ENCODE assay signal across 1 cellular context in the genomic region with DNA sequence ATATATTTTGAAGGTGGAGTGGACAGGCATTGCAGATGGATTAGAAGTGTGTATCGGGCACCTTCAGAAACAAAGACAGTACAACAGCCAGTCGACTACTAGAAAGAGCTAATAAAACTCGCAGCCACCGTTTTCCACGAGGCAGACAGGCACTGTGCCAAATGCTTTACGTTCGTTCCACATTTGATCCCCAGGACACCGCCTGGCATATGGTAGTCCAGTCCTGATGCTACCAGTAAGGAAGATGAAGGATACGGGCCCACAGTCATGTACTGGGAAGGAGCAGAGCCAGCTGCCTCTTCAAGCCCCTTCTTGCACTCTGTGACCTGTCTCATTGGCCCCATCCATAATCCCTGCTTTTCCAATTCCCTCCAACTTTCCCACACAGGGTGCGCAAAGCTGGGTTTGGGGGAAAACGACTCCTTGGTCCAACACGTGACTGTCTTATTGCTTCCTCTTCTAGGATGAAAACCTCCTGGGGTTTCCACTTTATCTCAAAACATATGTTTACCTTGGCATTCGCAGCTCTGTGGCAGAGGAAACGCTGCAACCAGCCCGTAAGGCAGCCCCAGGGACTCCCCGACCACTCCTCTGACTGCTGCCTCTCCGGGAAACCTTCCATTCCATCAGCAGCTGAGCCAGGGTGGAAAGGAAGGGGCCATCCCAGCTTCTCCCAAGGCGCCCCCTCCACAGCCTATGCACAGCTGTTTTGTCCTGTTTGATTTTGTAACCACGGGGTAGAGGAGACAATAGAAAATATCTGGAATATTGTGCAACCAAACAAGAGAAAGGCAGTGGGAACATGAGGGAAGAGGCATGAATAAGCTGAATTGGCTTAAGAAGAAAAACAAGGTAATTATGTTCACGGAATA.
TF ChIP-seq lines count a peak whose summit lies in the region.

No MANE protein-coding gene starts in this region.

TF ChIP-seq in HEK293, 187 proteins besides CTCF, POLR2A, EP300 and RAD21 (continued from another document and continues in another):
- TF ChIP-seq, protein P1, sequence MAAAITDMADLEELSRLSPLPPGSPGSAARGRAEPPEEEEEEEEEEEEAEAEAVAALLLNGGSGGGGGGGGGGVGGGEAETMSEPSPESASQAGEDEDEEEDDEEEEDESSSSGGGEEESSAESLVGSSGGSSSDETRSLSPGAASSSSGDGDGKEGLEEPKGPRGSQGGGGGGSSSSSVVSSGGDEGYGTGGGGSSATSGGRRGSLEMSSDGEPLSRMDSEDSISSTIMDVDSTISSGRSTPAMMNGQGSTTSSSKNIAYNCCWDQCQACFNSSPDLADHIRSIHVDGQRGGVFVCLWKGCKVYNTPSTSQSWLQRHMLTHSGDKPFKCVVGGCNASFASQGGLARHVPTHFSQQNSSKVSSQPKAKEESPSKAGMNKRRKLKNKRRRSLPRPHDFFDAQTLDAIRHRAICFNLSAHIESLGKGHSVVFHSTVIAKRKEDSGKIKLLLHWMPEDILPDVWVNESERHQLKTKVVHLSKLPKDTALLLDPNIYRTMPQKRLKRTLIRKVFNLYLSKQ (tag by site-specific recombination; IDR thresholded peaks at IDR 0.05; ENCODE audit: borderline replicate concordance), result no peak
- no peak for TF ChIP-seq ZBTB7A (tag by site-specific recombination; IDR thresholded peaks at IDR 0.05; ENCODE audit: low read depth)
- TF ChIP-seq ZNF16 (tag by site-specific recombination; IDR thresholded peaks at IDR 0.05; ENCODE audit: low read depth), result no peak
- TF ChIP-seq BCL11B (tag by site-specific recombination; IDR thresholded peaks at IDR 0.05; ENCODE audit: low read depth), result no peak
- no peak for TF ChIP-seq GLI4 (tag by site-specific recombination; IDR thresholded peaks at IDR 0.05)
- TF ChIP-seq, protein P2, sequence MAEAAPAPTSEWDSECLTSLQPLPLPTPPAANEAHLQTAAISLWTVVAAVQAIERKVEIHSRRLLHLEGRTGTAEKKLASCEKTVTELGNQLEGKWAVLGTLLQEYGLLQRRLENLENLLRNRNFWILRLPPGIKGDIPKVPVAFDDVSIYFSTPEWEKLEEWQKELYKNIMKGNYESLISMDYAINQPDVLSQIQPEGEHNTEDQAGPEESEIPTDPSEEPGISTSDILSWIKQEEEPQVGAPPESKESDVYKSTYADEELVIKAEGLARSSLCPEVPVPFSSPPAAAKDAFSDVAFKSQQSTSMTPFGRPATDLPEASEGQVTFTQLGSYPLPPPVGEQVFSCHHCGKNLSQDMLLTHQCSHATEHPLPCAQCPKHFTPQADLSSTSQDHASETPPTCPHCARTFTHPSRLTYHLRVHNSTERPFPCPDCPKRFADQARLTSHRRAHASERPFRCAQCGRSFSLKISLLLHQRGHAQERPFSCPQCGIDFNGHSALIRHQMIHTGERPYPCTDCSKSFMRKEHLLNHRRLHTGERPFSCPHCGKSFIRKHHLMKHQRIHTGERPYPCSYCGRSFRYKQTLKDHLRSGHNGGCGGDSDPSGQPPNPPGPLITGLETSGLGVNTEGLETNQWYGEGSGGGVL (tag by site-specific recombination; IDR thresholded peaks at IDR 0.05), result no peak
- TF ChIP-seq ZEB2 (tag by site-specific recombination; IDR thresholded peaks at IDR 0.05), result no peak
- peak; percentile 89 for TF ChIP-seq MZF1 (tag by site-specific recombination; IDR thresholded peaks at IDR 0.05; ENCODE audit: borderline replicate concordance)
- no peak for TF ChIP-seq ZNF624 (tag by site-specific recombination; IDR thresholded peaks at IDR 0.05)
- TF ChIP-seq ZNF248 (tag by site-specific recombination; IDR thresholded peaks at IDR 0.05), result no peak
- no peak for TF ChIP-seq RBAK (tag by site-specific recombination; IDR thresholded peaks at IDR 0.05)
- TF ChIP-seq, protein P3, sequence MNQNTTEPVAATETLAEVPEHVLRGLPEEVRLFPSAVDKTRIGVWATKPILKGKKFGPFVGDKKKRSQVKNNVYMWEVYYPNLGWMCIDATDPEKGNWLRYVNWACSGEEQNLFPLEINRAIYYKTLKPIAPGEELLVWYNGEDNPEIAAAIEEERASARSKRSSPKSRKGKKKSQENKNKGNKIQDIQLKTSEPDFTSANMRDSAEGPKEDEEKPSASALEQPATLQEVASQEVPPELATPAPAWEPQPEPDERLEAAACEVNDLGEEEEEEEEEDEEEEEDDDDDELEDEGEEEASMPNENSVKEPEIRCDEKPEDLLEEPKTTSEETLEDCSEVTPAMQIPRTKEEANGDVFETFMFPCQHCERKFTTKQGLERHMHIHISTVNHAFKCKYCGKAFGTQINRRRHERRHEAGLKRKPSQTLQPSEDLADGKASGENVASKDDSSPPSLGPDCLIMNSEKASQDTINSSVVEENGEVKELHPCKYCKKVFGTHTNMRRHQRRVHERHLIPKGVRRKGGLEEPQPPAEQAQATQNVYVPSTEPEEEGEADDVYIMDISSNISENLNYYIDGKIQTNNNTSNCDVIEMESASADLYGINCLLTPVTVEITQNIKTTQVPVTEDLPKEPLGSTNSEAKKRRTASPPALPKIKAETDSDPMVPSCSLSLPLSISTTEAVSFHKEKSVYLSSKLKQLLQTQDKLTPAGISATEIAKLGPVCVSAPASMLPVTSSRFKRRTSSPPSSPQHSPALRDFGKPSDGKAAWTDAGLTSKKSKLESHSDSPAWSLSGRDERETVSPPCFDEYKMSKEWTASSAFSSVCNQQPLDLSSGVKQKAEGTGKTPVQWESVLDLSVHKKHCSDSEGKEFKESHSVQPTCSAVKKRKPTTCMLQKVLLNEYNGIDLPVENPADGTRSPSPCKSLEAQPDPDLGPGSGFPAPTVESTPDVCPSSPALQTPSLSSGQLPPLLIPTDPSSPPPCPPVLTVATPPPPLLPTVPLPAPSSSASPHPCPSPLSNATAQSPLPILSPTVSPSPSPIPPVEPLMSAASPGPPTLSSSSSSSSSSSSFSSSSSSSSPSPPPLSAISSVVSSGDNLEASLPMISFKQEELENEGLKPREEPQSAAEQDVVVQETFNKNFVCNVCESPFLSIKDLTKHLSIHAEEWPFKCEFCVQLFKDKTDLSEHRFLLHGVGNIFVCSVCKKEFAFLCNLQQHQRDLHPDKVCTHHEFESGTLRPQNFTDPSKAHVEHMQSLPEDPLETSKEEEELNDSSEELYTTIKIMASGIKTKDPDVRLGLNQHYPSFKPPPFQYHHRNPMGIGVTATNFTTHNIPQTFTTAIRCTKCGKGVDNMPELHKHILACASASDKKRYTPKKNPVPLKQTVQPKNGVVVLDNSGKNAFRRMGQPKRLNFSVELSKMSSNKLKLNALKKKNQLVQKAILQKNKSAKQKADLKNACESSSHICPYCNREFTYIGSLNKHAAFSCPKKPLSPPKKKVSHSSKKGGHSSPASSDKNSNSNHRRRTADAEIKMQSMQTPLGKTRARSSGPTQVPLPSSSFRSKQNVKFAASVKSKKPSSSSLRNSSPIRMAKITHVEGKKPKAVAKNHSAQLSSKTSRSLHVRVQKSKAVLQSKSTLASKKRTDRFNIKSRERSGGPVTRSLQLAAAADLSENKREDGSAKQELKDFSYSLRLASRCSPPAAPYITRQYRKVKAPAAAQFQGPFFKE (tag by site-specific recombination; IDR thresholded peaks at IDR 0.05; ENCODE audit: borderline replicate concordance), result no peak
- TF ChIP-seq ZNF121 (tag by site-specific recombination; IDR thresholded peaks at IDR 0.05), result no peak
- TF ChIP-seq ZNF768 (tag by site-specific recombination; IDR thresholded peaks at IDR 0.05), result no peak
- TF ChIP-seq ZNF837 (tag by site-specific recombination; IDR thresholded peaks at IDR 0.05), result no peak
- TF ChIP-seq ZNF571 (tag by site-specific recombination; IDR thresholded peaks at IDR 0.05), result no peak
- TF ChIP-seq, protein P4, sequence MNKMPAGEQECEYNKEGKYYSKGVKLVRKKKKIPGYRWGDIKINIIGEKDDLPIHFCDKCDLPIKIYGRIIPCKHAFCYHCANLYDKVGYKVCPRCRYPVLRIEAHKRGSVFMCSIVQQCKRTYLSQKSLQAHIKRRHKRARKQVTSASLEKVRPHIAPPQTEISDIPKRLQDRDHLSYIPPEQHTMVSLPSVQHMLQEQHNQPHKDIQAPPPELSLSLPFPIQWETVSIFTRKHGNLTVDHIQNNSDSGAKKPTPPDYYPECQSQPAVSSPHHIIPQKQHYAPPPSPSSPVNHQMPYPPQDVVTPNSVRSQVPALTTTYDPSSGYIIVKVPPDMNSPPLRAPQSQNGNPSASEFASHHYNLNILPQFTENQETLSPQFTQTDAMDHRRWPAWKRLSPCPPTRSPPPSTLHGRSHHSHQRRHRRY (tag by site-specific recombination; IDR thresholded peaks at IDR 0.05), result no peak
- no peak for TF ChIP-seq ZNF266 (tag by site-specific recombination; IDR thresholded peaks at IDR 0.05; ENCODE audit: low read depth)
- TF ChIP-seq, protein P5, sequence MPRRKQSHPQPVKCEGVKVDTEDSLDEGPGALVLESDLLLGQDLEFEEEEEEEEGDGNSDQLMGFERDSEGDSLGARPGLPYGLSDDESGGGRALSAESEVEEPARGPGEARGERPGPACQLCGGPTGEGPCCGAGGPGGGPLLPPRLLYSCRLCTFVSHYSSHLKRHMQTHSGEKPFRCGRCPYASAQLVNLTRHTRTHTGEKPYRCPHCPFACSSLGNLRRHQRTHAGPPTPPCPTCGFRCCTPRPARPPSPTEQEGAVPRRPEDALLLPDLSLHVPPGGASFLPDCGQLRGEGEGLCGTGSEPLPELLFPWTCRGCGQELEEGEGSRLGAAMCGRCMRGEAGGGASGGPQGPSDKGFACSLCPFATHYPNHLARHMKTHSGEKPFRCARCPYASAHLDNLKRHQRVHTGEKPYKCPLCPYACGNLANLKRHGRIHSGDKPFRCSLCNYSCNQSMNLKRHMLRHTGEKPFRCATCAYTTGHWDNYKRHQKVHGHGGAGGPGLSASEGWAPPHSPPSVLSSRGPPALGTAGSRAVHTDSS (tag by site-specific recombination; IDR thresholded peaks at IDR 0.05), result no peak
- TF ChIP-seq, protein P6, sequence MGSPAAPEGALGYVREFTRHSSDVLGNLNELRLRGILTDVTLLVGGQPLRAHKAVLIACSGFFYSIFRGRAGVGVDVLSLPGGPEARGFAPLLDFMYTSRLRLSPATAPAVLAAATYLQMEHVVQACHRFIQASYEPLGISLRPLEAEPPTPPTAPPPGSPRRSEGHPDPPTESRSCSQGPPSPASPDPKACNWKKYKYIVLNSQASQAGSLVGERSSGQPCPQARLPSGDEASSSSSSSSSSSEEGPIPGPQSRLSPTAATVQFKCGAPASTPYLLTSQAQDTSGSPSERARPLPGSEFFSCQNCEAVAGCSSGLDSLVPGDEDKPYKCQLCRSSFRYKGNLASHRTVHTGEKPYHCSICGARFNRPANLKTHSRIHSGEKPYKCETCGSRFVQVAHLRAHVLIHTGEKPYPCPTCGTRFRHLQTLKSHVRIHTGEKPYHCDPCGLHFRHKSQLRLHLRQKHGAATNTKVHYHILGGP (tag by site-specific recombination; IDR thresholded peaks at IDR 0.05), result peak; percentile 88
- TF ChIP-seq, protein P7, sequence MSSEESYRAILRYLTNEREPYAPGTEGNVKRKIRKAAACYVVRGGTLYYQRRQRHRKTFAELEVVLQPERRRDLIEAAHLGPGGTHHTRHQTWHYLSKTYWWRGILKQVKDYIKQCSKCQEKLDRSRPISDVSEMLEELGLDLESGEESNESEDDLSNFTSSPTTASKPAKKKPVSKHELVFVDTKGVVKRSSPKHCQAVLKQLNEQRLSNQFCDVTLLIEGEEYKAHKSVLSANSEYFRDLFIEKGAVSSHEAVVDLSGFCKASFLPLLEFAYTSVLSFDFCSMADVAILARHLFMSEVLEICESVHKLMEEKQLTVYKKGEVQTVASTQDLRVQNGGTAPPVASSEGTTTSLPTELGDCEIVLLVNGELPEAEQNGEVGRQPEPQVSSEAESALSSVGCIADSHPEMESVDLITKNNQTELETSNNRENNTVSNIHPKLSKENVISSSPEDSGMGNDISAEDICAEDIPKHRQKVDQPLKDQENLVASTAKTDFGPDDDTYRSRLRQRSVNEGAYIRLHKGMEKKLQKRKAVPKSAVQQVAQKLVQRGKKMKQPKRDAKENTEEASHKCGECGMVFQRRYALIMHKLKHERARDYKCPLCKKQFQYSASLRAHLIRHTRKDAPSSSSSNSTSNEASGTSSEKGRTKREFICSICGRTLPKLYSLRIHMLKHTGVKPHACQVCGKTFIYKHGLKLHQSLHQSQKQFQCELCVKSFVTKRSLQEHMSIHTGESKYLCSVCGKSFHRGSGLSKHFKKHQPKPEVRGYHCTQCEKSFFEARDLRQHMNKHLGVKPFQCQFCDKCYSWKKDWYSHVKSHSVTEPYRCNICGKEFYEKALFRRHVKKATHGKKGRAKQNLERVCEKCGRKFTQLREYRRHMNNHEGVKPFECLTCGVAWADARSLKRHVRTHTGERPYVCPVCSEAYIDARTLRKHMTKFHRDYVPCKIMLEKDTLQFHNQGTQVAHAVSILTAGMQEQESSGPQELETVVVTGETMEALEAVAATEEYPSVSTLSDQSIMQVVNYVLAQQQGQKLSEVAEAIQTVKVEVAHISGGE (tag by site-specific recombination; conservative IDR thresholded peaks at IDR 0.05; ENCODE audit: low read depth), result no peak
- no peak for TF ChIP-seq ZBTB21 (tag by site-specific recombination; IDR thresholded peaks at IDR 0.05)
- TF ChIP-seq, protein P8, sequence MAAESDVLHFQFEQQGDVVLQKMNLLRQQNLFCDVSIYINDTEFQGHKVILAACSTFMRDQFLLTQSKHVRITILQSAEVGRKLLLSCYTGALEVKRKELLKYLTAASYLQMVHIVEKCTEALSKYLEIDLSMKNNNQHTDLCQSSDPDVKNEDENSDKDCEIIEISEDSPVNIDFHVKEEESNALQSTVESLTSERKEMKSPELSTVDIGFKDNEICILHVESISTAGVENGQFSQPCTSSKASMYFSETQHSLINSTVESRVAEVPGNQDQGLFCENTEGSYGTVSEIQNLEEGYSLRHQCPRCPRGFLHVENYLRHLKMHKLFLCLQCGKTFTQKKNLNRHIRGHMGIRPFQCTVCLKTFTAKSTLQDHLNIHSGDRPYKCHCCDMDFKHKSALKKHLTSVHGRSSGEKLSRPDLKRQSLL (tag by site-specific recombination; IDR thresholded peaks at IDR 0.05), result no peak
- TF ChIP-seq KLF10 (tag by site-specific recombination; IDR thresholded peaks at IDR 0.05), result no peak
- no peak for TF ChIP-seq ZFP37 (tag by site-specific recombination; IDR thresholded peaks at IDR 0.05)
- no peak; the same call in 1 of the 2 replicates for TF ChIP-seq ZNF341 (tag by site-specific recombination; IDR thresholded peaks at IDR 0.05; ENCODE audit: low read depth)
- no peak for TF ChIP-seq ZSCAN16 (tag by site-specific recombination; IDR thresholded peaks at IDR 0.05)
- TF ChIP-seq ZNF747 (tag by site-specific recombination; IDR thresholded peaks at IDR 0.05), result no peak
- no peak for TF ChIP-seq ZBTB17 (tag by site-specific recombination; IDR thresholded peaks at IDR 0.05)
- TF ChIP-seq ZNF211 (tag by site-specific recombination; IDR thresholded peaks at IDR 0.05; ENCODE audit: low read depth), result no peak
- TF ChIP-seq, protein P9, sequence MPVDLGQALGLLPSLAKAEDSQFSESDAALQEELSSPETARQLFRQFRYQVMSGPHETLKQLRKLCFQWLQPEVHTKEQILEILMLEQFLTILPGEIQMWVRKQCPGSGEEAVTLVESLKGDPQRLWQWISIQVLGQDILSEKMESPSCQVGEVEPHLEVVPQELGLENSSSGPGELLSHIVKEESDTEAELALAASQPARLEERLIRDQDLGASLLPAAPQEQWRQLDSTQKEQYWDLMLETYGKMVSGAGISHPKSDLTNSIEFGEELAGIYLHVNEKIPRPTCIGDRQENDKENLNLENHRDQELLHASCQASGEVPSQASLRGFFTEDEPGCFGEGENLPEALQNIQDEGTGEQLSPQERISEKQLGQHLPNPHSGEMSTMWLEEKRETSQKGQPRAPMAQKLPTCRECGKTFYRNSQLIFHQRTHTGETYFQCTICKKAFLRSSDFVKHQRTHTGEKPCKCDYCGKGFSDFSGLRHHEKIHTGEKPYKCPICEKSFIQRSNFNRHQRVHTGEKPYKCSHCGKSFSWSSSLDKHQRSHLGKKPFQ (tag by site-specific recombination; IDR thresholded peaks at IDR 0.05), result no peak
- TF ChIP-seq ZNF19 (tag by site-specific recombination; IDR thresholded peaks at IDR 0.05; ENCODE audit: low read depth), result no peak
